In the genomic region with DNA sequence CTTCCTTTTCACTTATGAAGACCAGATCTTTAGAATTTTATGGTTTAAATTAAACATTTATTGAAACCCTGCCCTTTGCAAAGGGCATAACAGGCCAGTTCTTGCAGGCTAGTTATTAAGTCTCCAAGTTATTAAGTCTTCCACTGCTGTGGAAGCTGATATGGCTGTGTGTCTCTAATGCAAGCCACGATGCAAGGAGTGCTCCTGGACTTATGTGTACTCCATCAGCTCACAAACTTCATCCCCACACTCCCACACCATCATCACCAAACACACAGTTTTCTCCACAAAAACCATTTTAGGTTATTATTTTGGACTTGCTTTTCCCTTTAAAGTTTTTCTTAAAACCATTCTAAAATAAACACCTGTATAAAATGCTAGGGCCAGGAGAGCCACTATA, we compare ENCODE assay signal across 16 cellular contexts.
DNase-seq lines count a peak whose midpoint lies in the region; TF ChIP-seq lines count a peak whose summit lies in the region.
"Had no signal": no experiment of that assay in that cellular context is flagged by ENCODE, and none has a peak within 500 bp of the region (broad histone marks: within the 10 kb centered on the region; RNA-seq: fewer than 3 reads in every experiment).

No MANE protein-coding gene starts in this region.

- no peak overlapping the region for H3K27ac Mint-ChIP-seq in T-helper 2 cell treated with Interferon-gamma antibody and Interleukin-4, amounts not matched to agents 5 μg/mL and 100 μg/mL, for 36 hours
- H3K27ac Mint-ChIP-seq: CD14-positive monocyte; CD4-positive, alpha-beta memory T cell; H9 had no signal

- H3F3A ChIP-seq in Loucy (ENCODE audit: low read depth) (no peaks in the 10 kb centered on the region), PC-9 (ENCODE audit: insufficient read depth, low read depth) (no peaks in the 10 kb centered on the region)

- POLR2A ChIA-PET in PC-9 (lab: Charles Lee; ENCODE audit: unreplicated experiment), result no interaction called here

- TF ChIP-seq CTCF in Loucy (conservative IDR thresholded peaks at IDR 0.05; ENCODE audit: low read length) (no peak), PC-9 (conservative IDR thresholded peaks at IDR 0.05) (no peak), osteoblast (IDR thresholded peaks at IDR 0.05; ENCODE audit: extremely low read depth, low read depth, low read length) (no peak)

- no peaks in the 10 kb centered on the region for H3K79me2 ChIP-seq in Loucy (ENCODE audit: insufficient read depth, low read length)
- no peaks in the 10 kb centered on the region for H3K79me2 ChIP-seq in PC-9 (ENCODE audit: low read depth)
- H3K79me2 ChIP-seq in osteoblast (ENCODE audit: insufficient read depth, low read length), result no peaks in the 10 kb centered on the region

- peak overlapping the region; percentile 26 for H3K9ac ChIP-seq in Loucy (ENCODE audit: low read depth, low read length, poor library complexity, severe bottlenecking)
- H3K9ac ChIP-seq: BLaER1 had no signal

- no peaks in the 10 kb centered on the region for H3K36me3 ChIP-seq in Loucy (ENCODE audit: insufficient read depth, low read length)
- H3K36me3 ChIP-seq in PC-9 (ENCODE audit: low read depth), result no peaks in the 10 kb centered on the region
- no peaks in the 10 kb centered on the region for H3K36me3 ChIP-seq in osteoblast (ENCODE audit: insufficient read depth, low read length)
- H3K36me3 ChIP-seq: BLaER1 had no signal

- no peaks in the 10 kb centered on the region for H4K20me1 ChIP-seq in Loucy (ENCODE audit: insufficient read depth, low read length, poor library complexity, severe bottlenecking)
- H4K20me1 ChIP-seq in PC-9 (ENCODE audit: insufficient read depth), result no peaks in the 10 kb centered on the region
- no peaks in the 10 kb centered on the region for H4K20me1 ChIP-seq in osteoblast (ENCODE audit: insufficient read depth, low read length)
- H4K20me1 ChIP-seq: BLaER1 had no signal

- H2AFZ ChIP-seq in Loucy (ENCODE audit: low read length) (peak overlapping the region; percentile 91), PC-9 (no peak overlapping the region), osteoblast (ENCODE audit: low read length) (no peak overlapping the region)

- H3K4me3 ChIP-seq in Loucy (ENCODE audit: low read length, poor library complexity, severe bottlenecking) (peak overlapping the region; percentile 62), PC-9 (no peak overlapping the region), osteoblast (ENCODE audit: insufficient read depth, low read length) (no peak overlapping the region)
- H3K4me3 ChIP-seq: BLaER1, GM12878 had no signal

- in situ Hi-C loops in G401 (cut with HindIII; ENCODE audit: low sequenced_read_pairs), result no loop called here

- H3K27ac ChIP-seq in PC-9 (no peak overlapping the region), osteoblast (ENCODE audit: low read depth, low read length) (no peak overlapping the region)
- H3K27ac ChIP-seq: BLaER1, HL-60 had no signal

- no peaks in the 10 kb centered on the region for H3K9me3 Mint-ChIP-seq in T-helper 2 cell treated with Interferon-gamma antibody and Interleukin-4, amounts not matched to agents 5 μg/mL and 100 μg/mL, for 36 hours
- H3K9me3 Mint-ChIP-seq: H9 had no signal

- H3K4me1 ChIP-seq in Loucy (ENCODE audit: insufficient read depth, low read length, poor library complexity, severe bottlenecking) (peaks cover 2% of the 10 kb centered on the region), PC-9 (replicated peaks; ENCODE audit: insufficient read depth) (no peaks in the 10 kb centered on the region), osteoblast (ENCODE audit: insufficient read depth, low read length) (no peaks in the 10 kb centered on the region)
- H3K4me1 ChIP-seq: BLaER1 had no signal

- CTCF ChIA-PET in PC-9 (lab: Charles Lee), result no interaction called here

- H3K4me3 Mint-ChIP-seq in T-helper 2 cell treated with Interferon-gamma antibody and Interleukin-4, amounts not matched to agents 5 μg/mL and 100 μg/mL, for 36 hours, result no peak overlapping the region
- H3K4me3 Mint-ChIP-seq: CD14-positive monocyte; CD4-positive, alpha-beta memory T cell; H9 had no signal

- BruUV-seq in PC-9 (replicated peaks; lab: Mats Ljungman, UMichigan), result no TSS peak

- no peaks in the 10 kb centered on the region for H3K9me2 ChIP-seq in Loucy (replicated peaks; ENCODE audit: low read depth, low read length)
- no peaks in the 10 kb centered on the region for H3K9me2 ChIP-seq in PC-9 (ENCODE audit: insufficient read depth)

- intact Hi-C loops in PC-9 (cut with micrococcal nuclease; ENCODE audit: unreplicated experiment), result no loop called here

- H3K27me3 ChIP-seq in Loucy (ENCODE audit: insufficient read depth, low read length, poor library complexity, severe bottlenecking) (no peaks in the 10 kb centered on the region), PC-9 (ENCODE audit: insufficient read depth, low read depth) (no peaks in the 10 kb centered on the region), osteoblast (ENCODE audit: insufficient read depth, low read length) (peaks cover 9% of the 10 kb centered on the region)
- H3K27me3 ChIP-seq: BLaER1 had no signal

- H3K9me3 ChIP-seq in Loucy (ENCODE audit: insufficient read depth, low read depth, low read length) (no peaks in the 10 kb centered on the region), PC-9 (ENCODE audit: insufficient read depth, low read depth) (no peaks in the 10 kb centered on the region), osteoblast (ENCODE audit: low read depth, low read length) (no peaks in the 10 kb centered on the region)
- H3K9me3 ChIP-seq: BLaER1 had no signal

- H3K27me3 Mint-ChIP-seq in T-helper 2 cell treated with Interferon-gamma antibody and Interleukin-4, amounts not matched to agents 5 μg/mL and 100 μg/mL, for 36 hours (ENCODE audit: low read depth), result no peaks in the 10 kb centered on the region
- H3K27me3 Mint-ChIP-seq: CD4-positive, alpha-beta memory T cell had no signal

- H3K36me3 Mint-ChIP-seq in T-helper 2 cell treated with Interferon-gamma antibody and Interleukin-4, amounts not matched to agents 5 μg/mL and 100 μg/mL, for 36 hours (ENCODE audit: low read depth), result no peaks in the 10 kb centered on the region
- H3K36me3 Mint-ChIP-seq: CD14-positive monocyte; CD4-positive, alpha-beta memory T cell had no signal

- H3K4me2 ChIP-seq in Loucy (ENCODE audit: low read depth, low read length, poor library complexity, severe bottlenecking) (peak overlapping the region; percentile 64), PC-9 (peak overlapping the region; percentile 19; the same call in 1 of the 2 replicates), osteoblast (ENCODE audit: insufficient read depth, low read length) (peak overlapping the region; percentile 7)
- H3K4me2 ChIP-seq: BLaER1 had no signal

- peak; percentile 63 for DNase-seq in G401 (ENCODE audit: low spot score)
- DNase-seq in PC-9, result no peak
- DNase-seq in osteoblast (ENCODE audit: insufficient read length, low spot score, missing footprints), result no peak
- no peak for DNase-seq in retina
- DNase-seq in LoVo (ENCODE audit: low spot score), result no peak
- DNase-seq in T-helper 2 cell treated with Interferon-gamma antibody and Interleukin-4, amounts not matched to agents 5 μg/mL and 100 μg/mL, for 36 hours (ENCODE audit: low spot score), result no peak
- DNase-seq: 8988T; CD4-positive, alpha-beta memory T cell; DMS153; DMS79; H9 had no signal

- H3K4me1 Mint-ChIP-seq in T-helper 2 cell treated with Interferon-gamma antibody and Interleukin-4, amounts not matched to agents 5 μg/mL and 100 μg/mL, for 36 hours (ENCODE audit: low read depth), result no peaks in the 10 kb centered on the region
- H3K4me1 Mint-ChIP-seq: CD14-positive monocyte; CD4-positive, alpha-beta memory T cell had no signal

Comparison
In these comparisons a context has a peak if more than half of its experiments do, and no peak if none do; other contexts are left out.
1. H3K4me2 ChIP-seq: peak in every context shown above with its lines; median percentile 64 in Loucy; 19 in PC-9; 7 in osteoblast.